In the genomic region with DNA sequence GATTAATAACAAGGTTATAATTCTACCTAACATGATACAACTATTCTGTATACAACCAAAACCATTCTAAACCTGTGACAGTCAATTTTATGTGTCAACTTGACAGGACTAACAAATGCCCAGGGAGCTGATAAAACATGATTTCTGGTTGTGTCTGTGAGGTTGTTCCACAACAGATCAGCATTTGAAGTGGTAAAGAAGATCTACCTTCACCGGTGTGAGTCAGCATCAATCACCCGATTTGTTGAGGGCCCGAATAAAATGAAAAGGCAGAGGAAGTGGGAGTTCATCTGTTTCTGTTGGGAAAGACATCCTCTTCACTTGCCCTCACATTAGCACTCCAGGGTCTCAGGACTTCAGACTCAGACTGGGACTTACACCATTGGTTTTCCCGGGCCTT, we compare ENCODE assay signal across 21 cellular contexts.
DNase-seq lines count a peak whose midpoint lies in the region; ATAC-seq, FAIRE-seq and TF ChIP-seq lines count a peak whose summit lies in the region.
"Had no signal": no experiment of that assay in that cellular context is flagged by ENCODE, and none has a peak within 500 bp of the region (broad histone marks: within the 10 kb centered on the region; RNA-seq: fewer than 3 reads in every experiment).

No MANE protein-coding gene starts in this region.

- no peaks in the 10 kb centered on the region for H3K9me3 ChIP-seq in K562 (replicated peaks; ENCODE audit: control insufficient read depth, insufficient read depth, low read depth, low read length)
- H3K9me3 ChIP-seq in CD8-positive, alpha-beta memory T cell (ENCODE audit: low read length), result no peaks in the 10 kb centered on the region
- H3K9me3 ChIP-seq in stomach, result no peaks in the 10 kb centered on the region
- H3K9me3 ChIP-seq: transverse colon had no signal

- no peak for TF ChIP-seq RAD21 in K562 (CRISPR knock-in tag; conservative IDR thresholded peaks at IDR 0.05 in 1 of 2, IDR thresholded peaks at IDR 0.05 in 1 of 2)

- H3K4me1 ChIP-seq in K562 (replicated peaks in 1 of 2; ENCODE audit: control insufficient read depth in 2 of 2, insufficient read depth in 2 of 2, low read length in 2 of 2), result peaks cover 0 to 18% of the 10 kb centered on the region in 2 experiments; a peak in 2 of 5 replicates
- no peaks in the 10 kb centered on the region for H3K4me1 ChIP-seq in CD8-positive, alpha-beta memory T cell (ENCODE audit: insufficient read depth, low read length)
- peaks cover 0 to 8% (median 0%) of the 10 kb centered on the region in 4 donors for H3K4me1 ChIP-seq in stomach

- H3K9me3 Mint-ChIP-seq in progenitor cell of endocrine pancreas (ENCODE audit: low read depth), result peaks cover 3% of the 10 kb centered on the region
- no peaks in the 10 kb centered on the region for H3K9me3 Mint-ChIP-seq in CD8-positive, alpha-beta memory T cell
- H3K9me3 Mint-ChIP-seq: activated naive CD4-positive, alpha-beta T cell treated with anti-CD3 and anti-CD28 coated beads, Interleukin-2, amount 50 U/mL, for 24 hours; immature natural killer cell; naive B cell had no signal

- peaks cover 1% of the 10 kb centered on the region for H3K4me1 Mint-ChIP-seq in progenitor cell of endocrine pancreas (ENCODE audit: low read depth)
- H3K4me1 Mint-ChIP-seq in CD8-positive, alpha-beta memory T cell, result peaks cover 8 to 19% (median 9%) of the 10 kb centered on the region in 3 donors

- H3K27ac ChIP-seq in K562 (ENCODE audit: extremely low read depth, low read depth, low read length), result peak overlapping the region; percentile 13; the same call in 1 of the 3 replicates
- H3K27ac ChIP-seq in CD8-positive, alpha-beta memory T cell (ENCODE audit: low read depth, low read length), result no peak overlapping the region
- no peak overlapping the region for H3K27ac ChIP-seq in stomach
- H3K27ac ChIP-seq: cardiac muscle cell, transverse colon had no signal

- peaks cover 6% of the 10 kb centered on the region for H3K36me3 Mint-ChIP-seq in progenitor cell of endocrine pancreas (ENCODE audit: insufficient read depth)
- peaks cover 5 to 31% (median 14%) of the 10 kb centered on the region in 3 donors for H3K36me3 Mint-ChIP-seq in CD8-positive, alpha-beta memory T cell

- no peaks in the 10 kb centered on the region for H3K27me3 ChIP-seq in K562 (ENCODE audit: control insufficient read depth in 2 of 2, insufficient read depth in 2 of 2, low read length in 2 of 2)
- no peaks in the 10 kb centered on the region for H3K27me3 ChIP-seq in CD8-positive, alpha-beta memory T cell (ENCODE audit: insufficient read depth, low read length, poor library complexity, severe bottlenecking)
- no peaks in the 10 kb centered on the region for H3K27me3 ChIP-seq in stomach
- H3K27me3 ChIP-seq: cardiac muscle cell, transverse colon had no signal

- ATAC-seq in activated CD4-positive, CD25-positive, alpha-beta regulatory T cell treated with anti-CD3 and anti-CD28 coated beads, Interleukin-2, amount 50 U/mL, for 24 hours, result peak; percentile 38 to 41
- ATAC-seq in K562, result no peak; the same call in 2 of the 3 replicates

- no peak overlapping the region for H3K4me2 ChIP-seq in K562 (ENCODE audit: insufficient read depth, low read length)

- H3K36me3 ChIP-seq in K562 (ENCODE audit: control insufficient read depth, insufficient read depth, low read length) (peaks cover 5% of the 10 kb centered on the region; the same call in 2 of the 3 replicates), stomach (peaks cover 0 to 8% (median 5%) of the 10 kb centered on the region in 4 donors)
- H3K36me3 ChIP-seq in CD8-positive, alpha-beta memory T cell (ENCODE audit: insufficient read depth, low read length), result no peaks in the 10 kb centered on the region
- H3K36me3 ChIP-seq: cardiac muscle cell, transverse colon had no signal

- no peaks in the 10 kb centered on the region for H4K20me1 ChIP-seq in K562 (replicated peaks; ENCODE audit: control insufficient read depth, insufficient read depth, low read length)

- WGBS in K562 (ENCODE audit: insufficient coverage, low coverage, missing lambda C conversion rate), result 53% methylated on average over 4 of the region's 4 CpGs
- WGBS in stomach, 5 donors, result 88 to 95% (median 93%) methylated on average over 4 of the region's 4 CpGs

- TF ChIP-seq EP300 in K562 (IDR thresholded peaks at IDR 0.05; ENCODE audit: low read length), result no peak
- TF ChIP-seq EP300 in stomach (IDR thresholded peaks at IDR 0.05), result no peak

- peak overlapping the region; percentile 41 for H3K27ac Mint-ChIP-seq in progenitor cell of endocrine pancreas
- H3K27ac Mint-ChIP-seq in CD8-positive, alpha-beta memory T cell, result peak overlapping the region in 2 of 8 donors; percentile 61 to 62
- H3K27ac Mint-ChIP-seq: activated naive CD4-positive, alpha-beta T cell treated with anti-CD3 and anti-CD28 coated beads, Interleukin-2, amount 50 U/mL, for 24 hours; naive B cell had no signal

- no peak overlapping the region for H3K4me3 ChIP-seq in K562
- no peak overlapping the region for H3K4me3 ChIP-seq in CD8-positive, alpha-beta memory T cell (ENCODE audit: low read length)
- no peak overlapping the region for H3K4me3 ChIP-seq in stomach
- H3K4me3 ChIP-seq: cardiac muscle cell, lung, transverse colon had no signal

- TF ChIP-seq POLR2A in K562 (conservative IDR thresholded peaks at IDR 0.05) (no peak), stomach (IDR thresholded peaks at IDR 0.05) (no peak)

- intact Hi-C loops in K562 (cut with micrococcal nuclease), result loop anchor here (10.0 kb wide), 1 partner anchor 475 kb away; no protein-coding TSS in a partner anchor
- intact Hi-C loops in stomach (cut with DNase I; ENCODE audit: low total_unique reads), result no loop called here

- no peak overlapping the region for H2AFZ ChIP-seq in K562 (ENCODE audit: low read depth, low read length)

- TF ChIP-seq CTCF in K562 (IDR thresholded peaks at IDR 0.05 in 2 of 3, conservative IDR thresholded peaks at IDR 0.05 in 1 of 3; ENCODE audit: insufficient read depth in 2 of 3, low read depth in 1 of 3, low read length in 3 of 3), result no peak
- no peak for TF ChIP-seq CTCF in progenitor cell of endocrine pancreas (IDR thresholded peaks at IDR 0.05; ENCODE audit: unreplicated experiment)
- no peak for TF ChIP-seq CTCF in stomach (IDR thresholded peaks at IDR 0.05)

- BruUV-seq in K562 (replicated peaks; lab: Mats Ljungman, UMichigan), result no TSS peak

- H3K27me3 Mint-ChIP-seq in progenitor cell of endocrine pancreas, result no peaks in the 10 kb centered on the region
- H3K27me3 Mint-ChIP-seq in CD8-positive, alpha-beta memory T cell, result no peaks in the 10 kb centered on the region
- H3K27me3 Mint-ChIP-seq: activated naive CD4-positive, alpha-beta T cell treated with anti-CD3 and anti-CD28 coated beads, Interleukin-2, amount 50 U/mL, for 24 hours; naive B cell had no signal

- H3K9me1 ChIP-seq in K562 (ENCODE audit: control insufficient read depth, insufficient read depth, low read length), result no peaks in the 10 kb centered on the region

- in situ Hi-C loops in K562 (cut with MboI), result no loop called here

- no peak overlapping the region for H3K4me3 Mint-ChIP-seq in progenitor cell of endocrine pancreas (ENCODE audit: low read depth)
- H3K4me3 Mint-ChIP-seq in CD8-positive, alpha-beta memory T cell, result no peak overlapping the region
- H3K4me3 Mint-ChIP-seq: activated naive CD4-positive, alpha-beta T cell treated with anti-CD3 and anti-CD28 coated beads, Interleukin-2, amount 50 U/mL, for 24 hours; immature natural killer cell; naive B cell had no signal

- no peak for FAIRE-seq in K562 (lab: Jason Lieb, UNC)
- FAIRE-seq: A204.1 had no signal

- H3K9ac ChIP-seq in K562 (ENCODE audit: insufficient read depth in 1 of 2, low read depth in 2 of 2, low read length in 2 of 2), result no peak overlapping the region

- POLR2A ChIA-PET in K562 (lab: Yijun Ruan, JAX), result no interaction called here
- POLR2A ChIA-PET in CD8-positive, alpha-beta memory T cell (lab: Charles Lee), result no interaction called here

- no peak for DNase-seq in activated CD4-positive, CD25-positive, alpha-beta regulatory T cell (lab: John Stamatoyannopoulos, UW)
- peak; percentile 37 for DNase-seq in M059J (ENCODE audit: low read depth)
- DNase-seq in K562 (ENCODE audit: extremely low read depth in 1 of 4, low spot score in 3 of 4), result no peak
- DNase-seq in progenitor cell of endocrine pancreas (ENCODE audit: low spot score, unreplicated experiment), result no peak
- DNase-seq in CD8-positive, alpha-beta memory T cell, result no peak
- DNase-seq in effector CD4-positive, alpha-beta T cell, result no peak
- no peak for DNase-seq in stomach
- DNase-seq: activated CD4-positive, alpha-beta T cell treated with anti-CD3 and anti-CD28 coated beads, Interleukin-2, amount 50 U/mL, for 4 hours; activated T-cell treated with anti-CD3 and anti-CD28 coated beads, Interleukin-2, amount 50 U/mL, for 1 hour; glutamatergic neuron; immature natural killer cell; naive B cell; NCI-H1417; NCI-H2171 treated with DMSO at 0.1 percent for 48 hours; NCI-H774 had no signal

- CTCF ChIA-PET in K562 (lab: Yijun Ruan, JAX; ENCODE audit: low intra/inter-chr PET ratio), result no interaction called here
- CTCF ChIA-PET in CD8-positive, alpha-beta memory T cell (lab: Charles Lee), result no interaction called here

- no peaks in the 10 kb centered on the region for H3K79me2 ChIP-seq in K562 (ENCODE audit: control insufficient read depth, insufficient read depth, low read length)

TF ChIP-seq in K562, 482 proteins besides CTCF, POLR2A, EP300 and RAD21:
- TF ChIP-seq, protein P1, sequence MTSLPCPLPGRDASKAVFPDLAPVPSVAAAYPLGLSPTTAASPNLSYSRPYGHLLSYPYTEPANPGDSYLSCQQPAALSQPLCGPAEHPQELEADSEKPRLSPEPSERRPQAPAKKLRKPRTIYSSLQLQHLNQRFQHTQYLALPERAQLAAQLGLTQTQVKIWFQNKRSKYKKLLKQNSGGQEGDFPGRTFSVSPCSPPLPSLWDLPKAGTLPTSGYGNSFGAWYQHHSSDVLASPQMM (CRISPR knock-in tag; IDR thresholded peaks at IDR 0.05), result no peak
- TF ChIP-seq RBM39 (optimal IDR thresholded peaks at IDR 0.05; ENCODE audit: low read depth, low read length), result no peak
TF ChIP-seq in K562: peak in this region for 0.
